ENCODE assay signal across 1 cellular context in genomic region chr10:99532194-99532593, GRCh38.
TF ChIP-seq lines count a peak whose summit lies in the region.

No MANE protein-coding gene starts in this region.

TF ChIP-seq in GM23338, 12 proteins besides CTCF, POLR2A, EP300 and RAD21 (continued from another document):
- TF ChIP-seq, protein P1, sequence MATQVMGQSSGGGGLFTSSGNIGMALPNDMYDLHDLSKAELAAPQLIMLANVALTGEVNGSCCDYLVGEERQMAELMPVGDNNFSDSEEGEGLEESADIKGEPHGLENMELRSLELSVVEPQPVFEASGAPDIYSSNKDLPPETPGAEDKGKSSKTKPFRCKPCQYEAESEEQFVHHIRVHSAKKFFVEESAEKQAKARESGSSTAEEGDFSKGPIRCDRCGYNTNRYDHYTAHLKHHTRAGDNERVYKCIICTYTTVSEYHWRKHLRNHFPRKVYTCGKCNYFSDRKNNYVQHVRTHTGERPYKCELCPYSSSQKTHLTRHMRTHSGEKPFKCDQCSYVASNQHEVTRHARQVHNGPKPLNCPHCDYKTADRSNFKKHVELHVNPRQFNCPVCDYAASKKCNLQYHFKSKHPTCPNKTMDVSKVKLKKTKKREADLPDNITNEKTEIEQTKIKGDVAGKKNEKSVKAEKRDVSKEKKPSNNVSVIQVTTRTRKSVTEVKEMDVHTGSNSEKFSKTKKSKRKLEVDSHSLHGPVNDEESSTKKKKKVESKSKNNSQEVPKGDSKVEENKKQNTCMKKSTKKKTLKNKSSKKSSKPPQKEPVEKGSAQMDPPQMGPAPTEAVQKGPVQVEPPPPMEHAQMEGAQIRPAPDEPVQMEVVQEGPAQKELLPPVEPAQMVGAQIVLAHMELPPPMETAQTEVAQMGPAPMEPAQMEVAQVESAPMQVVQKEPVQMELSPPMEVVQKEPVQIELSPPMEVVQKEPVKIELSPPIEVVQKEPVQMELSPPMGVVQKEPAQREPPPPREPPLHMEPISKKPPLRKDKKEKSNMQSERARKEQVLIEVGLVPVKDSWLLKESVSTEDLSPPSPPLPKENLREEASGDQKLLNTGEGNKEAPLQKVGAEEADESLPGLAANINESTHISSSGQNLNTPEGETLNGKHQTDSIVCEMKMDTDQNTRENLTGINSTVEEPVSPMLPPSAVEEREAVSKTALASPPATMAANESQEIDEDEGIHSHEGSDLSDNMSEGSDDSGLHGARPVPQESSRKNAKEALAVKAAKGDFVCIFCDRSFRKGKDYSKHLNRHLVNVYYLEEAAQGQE (IDR thresholded peaks at IDR 0.05; ENCODE audit: unreplicated experiment), result no peak
- TF ChIP-seq NANOG (IDR thresholded peaks at IDR 0.05; ENCODE audit: borderline replicate concordance) (no peak), ZNF331 (CRISPR knock-in tag; IDR thresholded peaks at IDR 0.05; ENCODE audit: low read depth) (no peak), JUNB (IDR thresholded peaks at IDR 0.05; ENCODE audit: unreplicated experiment) (no peak), EZH2 (IDR thresholded peaks at IDR 0.05; ENCODE audit: low read depth, unreplicated experiment) (peak; percentile 68), ZNF114 (CRISPR knock-in tag; IDR thresholded peaks at IDR 0.05) (no peak), POLR2AphosphoS5 (IDR thresholded peaks at IDR 0.05; ENCODE audit: low read depth) (no peak), CREB1 (CRISPR knock-in tag; IDR thresholded peaks at IDR 0.05; ENCODE audit: low read depth) (no peak), EZH2phosphoT487 (IDR thresholded peaks at IDR 0.05; ENCODE audit: unreplicated experiment) (peak; percentile 11)
- TF ChIP-seq, protein P2, sequence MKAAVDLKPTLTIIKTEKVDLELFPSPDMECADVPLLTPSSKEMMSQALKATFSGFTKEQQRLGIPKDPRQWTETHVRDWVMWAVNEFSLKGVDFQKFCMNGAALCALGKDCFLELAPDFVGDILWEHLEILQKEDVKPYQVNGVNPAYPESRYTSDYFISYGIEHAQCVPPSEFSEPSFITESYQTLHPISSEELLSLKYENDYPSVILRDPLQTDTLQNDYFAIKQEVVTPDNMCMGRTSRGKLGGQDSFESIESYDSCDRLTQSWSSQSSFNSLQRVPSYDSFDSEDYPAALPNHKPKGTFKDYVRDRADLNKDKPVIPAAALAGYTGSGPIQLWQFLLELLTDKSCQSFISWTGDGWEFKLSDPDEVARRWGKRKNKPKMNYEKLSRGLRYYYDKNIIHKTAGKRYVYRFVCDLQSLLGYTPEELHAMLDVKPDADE (IDR thresholded peaks at IDR 0.05), result no peak
